1 cellular context compared by ENCODE assay signal in genomic region chr22:40220316-40221054, GRCh38.
TF ChIP-seq lines count a peak whose summit lies in the region.

No MANE protein-coding gene starts in this region.

TF ChIP-seq in IMR-90, 13 proteins besides CTCF, POLR2A, EP300 and RAD21:
- TF ChIP-seq CHD1 (IDR thresholded peaks at IDR 0.05; ENCODE audit: low read depth, low read length), result no peak
- TF ChIP-seq RCOR1 (IDR thresholded peaks at IDR 0.05; ENCODE audit: insufficient replicate concordance, low read length), result no peak
- no peak for TF ChIP-seq FOS (IDR thresholded peaks at IDR 0.05; ENCODE audit: low read depth, low read length)
- TF ChIP-seq RFX5 (IDR thresholded peaks at IDR 0.05; ENCODE audit: low read depth, low read length), result no peak
- TF ChIP-seq MAZ (IDR thresholded peaks at IDR 0.05; ENCODE audit: borderline replicate concordance, low read depth, low read length), result no peak
- TF ChIP-seq BHLHE40 (IDR thresholded peaks at IDR 0.05; ENCODE audit: low read depth, low read length), result no peak
- no peak for TF ChIP-seq CEBPB (IDR thresholded peaks at IDR 0.05; ENCODE audit: low read depth, low read length)
- TF ChIP-seq NFE2L2 (IDR thresholded peaks at IDR 0.05; ENCODE audit: low read depth, low read length), result no peak
- TF ChIP-seq USF2 (IDR thresholded peaks at IDR 0.05; ENCODE audit: low read depth, low read length), result no peak
- TF ChIP-seq MXI1 (IDR thresholded peaks at IDR 0.05; ENCODE audit: borderline replicate concordance, low read depth, low read length), result no peak
- TF ChIP-seq, protein P1, sequence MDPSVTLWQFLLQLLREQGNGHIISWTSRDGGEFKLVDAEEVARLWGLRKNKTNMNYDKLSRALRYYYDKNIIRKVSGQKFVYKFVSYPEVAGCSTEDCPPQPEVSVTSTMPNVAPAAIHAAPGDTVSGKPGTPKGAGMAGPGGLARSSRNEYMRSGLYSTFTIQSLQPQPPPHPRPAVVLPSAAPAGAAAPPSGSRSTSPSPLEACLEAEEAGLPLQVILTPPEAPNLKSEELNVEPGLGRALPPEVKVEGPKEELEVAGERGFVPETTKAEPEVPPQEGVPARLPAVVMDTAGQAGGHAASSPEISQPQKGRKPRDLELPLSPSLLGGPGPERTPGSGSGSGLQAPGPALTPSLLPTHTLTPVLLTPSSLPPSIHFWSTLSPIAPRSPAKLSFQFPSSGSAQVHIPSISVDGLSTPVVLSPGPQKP (IDR thresholded peaks at IDR 0.05; ENCODE audit: borderline replicate concordance, low read depth, low read length), result no peak
- TF ChIP-seq SMC3 (IDR thresholded peaks at IDR 0.05; ENCODE audit: low read depth, low read length), result no peak
- no peak for TF ChIP-seq MAFK (IDR thresholded peaks at IDR 0.05; ENCODE audit: low read depth, low read length)
